In the genomic region with DNA sequence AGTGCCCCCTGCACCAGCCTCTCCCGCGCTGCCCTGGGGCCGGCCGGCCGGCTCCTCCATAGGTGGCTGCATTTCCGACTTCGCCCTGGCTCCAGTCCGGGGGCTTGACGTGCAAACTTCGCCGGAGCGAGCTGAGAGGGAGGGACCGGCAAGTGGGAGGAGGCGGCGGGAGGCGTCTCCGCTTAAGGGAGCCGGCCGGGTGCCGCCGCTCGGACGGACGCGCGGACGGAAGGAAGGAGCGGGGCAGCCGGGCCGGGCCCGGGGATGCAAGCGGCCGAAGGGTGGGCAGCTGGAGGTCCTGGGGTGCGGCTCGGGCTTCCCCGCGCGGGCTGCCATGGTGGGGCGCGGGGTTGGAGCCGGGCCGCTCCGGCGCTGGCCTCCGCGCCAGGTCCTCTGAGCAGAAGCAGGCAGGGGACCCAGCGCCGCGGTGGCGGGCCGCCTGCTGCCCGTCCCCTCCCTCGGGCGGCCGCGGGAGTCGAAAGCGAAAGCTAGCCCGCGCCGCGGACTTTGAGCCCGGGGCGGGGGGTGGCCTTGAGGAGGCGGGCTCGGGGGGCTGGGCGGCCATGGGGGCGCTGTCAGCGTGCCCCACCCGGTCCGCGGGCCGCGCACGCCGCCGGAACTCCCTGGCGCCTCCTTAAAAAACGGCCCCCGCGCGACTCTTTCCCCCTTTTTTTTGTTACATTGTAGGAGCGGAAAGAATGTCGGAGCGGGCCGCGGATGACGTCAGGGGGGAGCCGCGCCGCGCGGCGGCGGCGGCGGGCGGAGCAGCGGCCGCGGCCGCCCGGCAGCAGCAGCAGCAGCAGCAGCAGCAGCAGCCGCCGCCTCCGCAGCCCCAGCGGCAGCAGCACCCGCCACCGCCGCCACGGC, we compare ENCODE assay signal across 8 cellular contexts. TPM values are rescaled to one million over a fixed set of nuclear protein-coding genes. Genes with fewer than 3 reads are reported as not detected.
A peak's percentile ranks its signal among the peaks of the same experiment; 100 is the strongest.
DNase-seq lines count a peak whose midpoint lies in the region; ATAC-seq and TF ChIP-seq lines count a peak whose summit lies in the region.

A gene (minus strand): TSS at position 483 of the 867 bp plus-strand sequence.

- H3K27me3 ChIP-seq in MG63 (no peaks in the 10 kb centered on the region), adrenal gland (no peaks in the 10 kb centered on the region), heart right ventricle (no peaks in the 10 kb centered on the region), upper lobe of left lung (no peaks in the 10 kb centered on the region)

- WGBS in adrenal gland, 4 donors, result 0 to 1% (median 1%) methylated on average over 29 to 111 of the region's 111 CpGs
- WGBS in heart right ventricle, 2 donors, result 0% methylated on average over 98 to 110 of the region's 111 CpGs
- WGBS in upper lobe of left lung, 2 donors, result 0 to 1% methylated on average over 28 to 91 of the region's 111 CpGs

- no peak for TF ChIP-seq EP300 in upper lobe of left lung (IDR thresholded peaks at IDR 0.05)

- peaks cover 12 to 35% of the 10 kb centered on the region in 2 donors for H3K4me1 ChIP-seq in adrenal gland (replicated peaks in 1 of 2)
- peaks cover 4 to 49% (median 38%) of the 10 kb centered on the region in 9 donors for H3K4me1 ChIP-seq in heart right ventricle
- H3K4me1 ChIP-seq in upper lobe of left lung, result peaks cover 22 to 35% (median 26%) of the 10 kb centered on the region in 4 donors

- H3K4me3 ChIP-seq in MG63 (peak within 1 kb of the TSS; percentile 63), adrenal gland (peak within 1 kb of the TSS; percentile 13 to 96 (median 80)), heart right ventricle (peak within 1 kb of the TSS; percentile 66 to 97 (median 73)), upper lobe of left lung (peak within 1 kb of the TSS; percentile 63 to 93 (median 86))

- TF ChIP-seq POLR2A in adrenal gland (IDR thresholded peaks at IDR 0.05) (peak; percentile 82 to 88), upper lobe of left lung (IDR thresholded peaks at IDR 0.05) (peak in 3 of 4 donors; percentile 64 to 88 (median 83))

- peaks cover 13% of the 10 kb centered on the region for H3K36me3 ChIP-seq in MG63
- H3K36me3 ChIP-seq in adrenal gland (replicated peaks in 1 of 2), result peaks cover 0 to 13% of the 10 kb centered on the region in 2 donors
- peaks cover 0 to 26% (median 5%) of the 10 kb centered on the region in 9 donors for H3K36me3 ChIP-seq in heart right ventricle
- H3K36me3 ChIP-seq in upper lobe of left lung, result peaks cover 0 to 22% (median 5%) of the 10 kb centered on the region in 4 donors

- H3K27ac ChIP-seq in adrenal gland, result peak within 1 kb of the TSS; percentile 83 to 100 (median 99)
- peak within 1 kb of the TSS; percentile 90 to 100 (median 98) for H3K27ac ChIP-seq in heart right ventricle
- H3K27ac ChIP-seq in upper lobe of left lung, result peak within 1 kb of the TSS; percentile 95 to 100 (median 98)

- TF ChIP-seq CTCF in GM10266 (IDR thresholded peaks at IDR 0.05; ENCODE audit: control insufficient read depth, insufficient read depth, low read depth, missing control alignments) (no peak), adrenal gland (IDR thresholded peaks at IDR 0.05) (peak in 5 of 6 experiments; percentile 7 to 45 (median 29)), heart right ventricle (IDR thresholded peaks at IDR 0.05) (peak in 3 of 9 donors; percentile 10 to 45 (median 22)), upper lobe of left lung (IDR thresholded peaks at IDR 0.05) (peak in 4 of 6 experiments; percentile 26 to 64 (median 46))

- DNase-seq in GM10266 (ENCODE audit: extremely low spot score) (peak; percentile 91), HCEC 1CT (peak; percentile 90), MG63 (peak; percentile 85), T follicular helper cell (ENCODE audit: low read depth) (peak; percentile 72), adrenal gland (peak; percentile 89 to 95 (median 93)), heart right ventricle (peak; percentile 92 to 93), posterior vena cava (ENCODE audit: low spot score) (peak; percentile 97), upper lobe of left lung (peak; percentile 92 to 96)

- no peaks in the 10 kb centered on the region for H3K9me3 ChIP-seq in MG63
- no peaks in the 10 kb centered on the region for H3K9me3 ChIP-seq in adrenal gland (replicated peaks in 1 of 3)
- H3K9me3 ChIP-seq in heart right ventricle, result no peaks in the 10 kb centered on the region
- H3K9me3 ChIP-seq in upper lobe of left lung, result no peaks in the 10 kb centered on the region

- intact Hi-C loops in adrenal gland (cut with DNase I) (loop anchor here (10.0 kb wide), 1 partner anchor 83 kb away; no protein-coding TSS in a partner anchor), heart right ventricle (cut with DNase I) (loop anchor here in 8 of 10 donors (5.0 to 10.0 kb wide), 7 partner anchors 45 to 85 kb away; a partner anchor contains a TSS), posterior vena cava (cut with DNase I) (loop anchor here (10.0 kb wide), 1 partner anchor 83 kb away; no protein-coding TSS in a partner anchor)

- peak; percentile 92 to 95 (median 94) for ATAC-seq in heart right ventricle
- ATAC-seq in upper lobe of left lung (ENCODE audit: low FRiP score in 2 of 2), result peak; percentile 94 to 95

RNA-seq across cellular contexts. Expression of the gene that starts here (rescaled TPM):
- total RNA-seq in MG63 (2014; rRNA removed; shearing (Covaris generic); ENCODE audit: low replicate concordance), result not detected in 2 replicates
- not detected for total RNA-seq in adrenal gland
- 1 to 10 TPM in 1 of 3 donors, not detected in 2; 1.6 TPM for polyA plus RNA-seq in adrenal gland
- not detected for total RNA-seq in heart right ventricle
- not detected for polyA plus RNA-seq in heart right ventricle
- total RNA-seq in posterior vena cava, result not detected
- not detected for total RNA-seq in upper lobe of left lung

Comparison
In these comparisons a context has a peak if more than half of its experiments do, and no peak if none do; other contexts are left out.
1. Peak in every context shown above with its lines: DNase-seq, ATAC-seq, H3K4me3 ChIP-seq and H3K27ac ChIP-seq.
2. Peak in DNase-seq and H3K4me3 ChIP-seq in MG63; RNA of the gene not detected or under 1 TPM.
3. Peak in DNase-seq, ATAC-seq, H3K4me3 ChIP-seq and H3K27ac ChIP-seq in heart right ventricle; RNA of the gene not detected or under 1 TPM.
4. Peak in DNase-seq in posterior vena cava; RNA of the gene not detected or under 1 TPM.
5. Peak in DNase-seq, ATAC-seq, H3K4me3 ChIP-seq and H3K27ac ChIP-seq in upper lobe of left lung; RNA of the gene not detected or under 1 TPM.